28 cellular contexts compared by ENCODE assay signal in genomic region chr6:121376411-121376810, GRCh38. TPM values are rescaled to one million over a fixed set of nuclear protein-coding genes. Genes with fewer than 3 reads are reported as not detected.
"Had no signal": no experiment of that assay in that cellular context is flagged by ENCODE, and none has a peak within 500 bp of the region (broad histone marks: within the 10 kb centered on the region; RNA-seq: fewer than 3 reads in every experiment).

No MANE protein-coding gene starts in this region.

- H3K4me3 Mint-ChIP-seq: natural killer cell; nephron; neural progenitor cell; stimulated activated effector memory CD8-positive, alpha-beta T cell treated with anti-CD3 and anti-CD28 coated beads, Interleukin-12 subunit alpha, Interleukin-12 subunit beta, amount 100 ng/mL, for 72 hours; stimulated activated naive B cell treated with anti-CD40 and anti-IgM and Interleukin-4, amounts not matched to agents 10 μg/mL and 1 μg/mL and 100 μg/mL, for 72 hours; stimulated activated naive CD8-positive, alpha-beta T cell treated with anti-CD3 and anti-CD28 coated beads, Interleukin-15, Interleukin-2, amounts not matched to agents 100 ng/mL and 50 ng/mL, for 24 hours had no signal

- H3K27me3 ChIP-seq: neural progenitor cell, ovary, right lobe of liver, sigmoid colon, stomach, thyroid gland, tibial nerve, upper lobe of left lung, vagina had no signal

- H3K27me3 Mint-ChIP-seq: progenitor cell of endocrine pancreas had no signal

- H3K4me3 ChIP-seq: neural progenitor cell, ovary, psoas muscle, right lobe of liver, sigmoid colon, stomach, thoracic aorta, thyroid gland, tibial nerve, upper lobe of left lung, vagina had no signal

- H3K4me1 ChIP-seq: neural progenitor cell, parathyroid adenoma, psoas muscle, right lobe of liver, sigmoid colon, stomach, thyroid gland, tibial nerve, upper lobe of left lung, vagina had no signal

- H3K9me3 Mint-ChIP-seq: stimulated activated effector memory CD8-positive, alpha-beta T cell treated with anti-CD3 and anti-CD28 coated beads, Interleukin-12 subunit alpha, Interleukin-12 subunit beta, amount 100 ng/mL, for 72 hours; stimulated activated naive CD8-positive, alpha-beta T cell treated with anti-CD3 and anti-CD28 coated beads, Interleukin-15, Interleukin-2, amounts not matched to agents 100 ng/mL and 50 ng/mL, for 24 hours had no signal

- H3K79me2 ChIP-seq: parathyroid adenoma had no signal

- H3K27ac ChIP-seq: neural progenitor cell, ovary, parathyroid adenoma, psoas muscle, right lobe of liver, sigmoid colon, stomach, thoracic aorta, thyroid gland, tibial nerve, upper lobe of left lung, vagina had no signal

- H3K4me1 Mint-ChIP-seq: natural killer cell; nephron; neural progenitor cell; stimulated activated effector memory CD8-positive, alpha-beta T cell treated with anti-CD3 and anti-CD28 coated beads, Interleukin-12 subunit alpha, Interleukin-12 subunit beta, amount 100 ng/mL, for 72 hours; stimulated activated naive B cell treated with anti-CD40 and anti-IgM and Interleukin-4, amounts not matched to agents 10 μg/mL and 1 μg/mL and 100 μg/mL, for 72 hours had no signal

- ATAC-seq: natural killer cell; psoas muscle; right cardiac atrium; right lobe of liver; stimulated activated effector memory CD8-positive, alpha-beta T cell treated with anti-CD3 and anti-CD28 coated beads, Interleukin-12 subunit alpha, Interleukin-12 subunit beta, amount 100 ng/mL, for 72 hours; stimulated activated naive B cell treated with anti-CD40 and anti-IgM and Interleukin-4, amounts not matched to agents 10 μg/mL and 1 μg/mL and 100 μg/mL, for 72 hours had no signal

- H3K4me2 ChIP-seq: neural progenitor cell had no signal

- H3K9ac ChIP-seq: neural progenitor cell, parathyroid adenoma had no signal

- H3K27ac Mint-ChIP-seq: natural killer cell; nephron; neural progenitor cell; progenitor cell of endocrine pancreas; stimulated activated effector memory CD8-positive, alpha-beta T cell treated with anti-CD3 and anti-CD28 coated beads, Interleukin-12 subunit alpha, Interleukin-12 subunit beta, amount 100 ng/mL, for 72 hours; stimulated activated naive B cell treated with anti-CD40 and anti-IgM and Interleukin-4, amounts not matched to agents 10 μg/mL and 1 μg/mL and 100 μg/mL, for 72 hours; stimulated activated naive CD8-positive, alpha-beta T cell treated with anti-CD3 and anti-CD28 coated beads, Interleukin-15, Interleukin-2, amounts not matched to agents 100 ng/mL and 50 ng/mL, for 24 hours had no signal

- H3K36me3 Mint-ChIP-seq: natural killer cell; neural progenitor cell; stimulated activated effector memory CD8-positive, alpha-beta T cell treated with anti-CD3 and anti-CD28 coated beads, Interleukin-12 subunit alpha, Interleukin-12 subunit beta, amount 100 ng/mL, for 72 hours; stimulated activated naive B cell treated with anti-CD40 and anti-IgM and Interleukin-4, amounts not matched to agents 10 μg/mL and 1 μg/mL and 100 μg/mL, for 72 hours had no signal

- DNase-seq: natural killer cell; occipital lobe; ovary; posterior cingulate gyrus; psoas muscle; right cardiac atrium; right lobe of liver; sigmoid colon; small intestine; stimulated activated CD4-positive, alpha-beta T cell treated with anti-CD3 and anti-CD28 coated beads, Interleukin-15, amount 100 ng/mL, for 24 hours; stimulated activated CD4-positive, alpha-beta T cell treated with anti-CD3 and anti-CD28 coated beads, Interleukin-2, amount 100 ng/mL, for 24 hours; stimulated activated CD4-positive, alpha-beta T cell treated with anti-CD3 and anti-CD28 coated beads, Interleukin-2, amount 100 ng/mL, for 48 hours; stimulated activated CD4-positive, alpha-beta T cell treated with anti-CD3 and anti-CD28 coated beads, Interleukin-4, amount 100 ng/mL, for 24 hours; stimulated activated naive B cell treated with anti-CD40 and anti-IgM and Interleukin-4, amounts not matched to agents 10 μg/mL and 1 μg/mL and 100 μg/mL, for 72 hours; stimulated activated naive CD4-positive, alpha-beta T cell treated with Interleukin-2 at 50 U/mL for 16 hours; stomach; thyroid gland; trophoblast cell; upper lobe of left lung had no signal

- H3K9me3 ChIP-seq: ovary, right lobe of liver, thoracic aorta, thyroid gland, vagina had no signal

- H2AFZ ChIP-seq: neural progenitor cell, parathyroid adenoma had no signal

- H3K36me3 ChIP-seq: neural progenitor cell, ovary, right lobe of liver, sigmoid colon, stomach, thoracic aorta, thyroid gland, tibial nerve, upper lobe of left lung, vagina had no signal

RNA-seq across cellular contexts. Expression of gene GJA1, which starts 59.0 kb away (rescaled TPM):
- total RNA-seq: natural killer cell had no signal
